36 cellular contexts compared by ENCODE assay signal in the genomic region with DNA sequence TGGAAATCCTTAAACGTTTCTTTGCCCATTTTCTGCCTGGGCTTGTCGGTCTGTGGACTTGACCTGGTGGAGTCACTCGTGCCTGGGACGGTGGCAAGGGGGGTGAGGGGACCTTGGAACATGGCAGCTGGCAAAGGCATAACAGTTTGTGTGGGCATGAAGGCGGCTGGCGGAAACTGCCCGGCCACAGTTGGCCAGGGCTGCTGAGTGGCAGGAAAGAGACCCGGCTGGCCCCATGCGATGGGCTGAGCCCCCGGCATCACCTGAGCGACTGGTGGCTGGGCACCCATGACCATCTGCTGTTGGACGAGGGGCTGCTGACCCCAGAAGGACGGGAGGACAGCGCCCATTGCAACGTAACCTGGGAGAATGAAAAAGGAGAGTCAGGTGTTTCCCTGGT. TPM values are rescaled to one million over a fixed set of nuclear protein-coding genes. Genes with fewer than 3 reads are reported as not detected.
"Had no signal": no experiment of that assay in that cellular context is flagged by ENCODE, and none has a peak within 500 bp of the region (broad histone marks: within the 10 kb centered on the region; RNA-seq: fewer than 3 reads in every experiment).

No MANE protein-coding gene starts in this region.

- H3K9me3 ChIP-seq: MG63 had no signal

- H3K27ac ChIP-seq: KMS-11 had no signal

- H3K27me3 ChIP-seq: MG63 had no signal

- DNase-seq: Karpas-422, Kasumi-1, MG63, MM.1S, MV-4-11, NCI-H1048, NCI-H1092, NCI-H1092 treated with DMSO at 0.1 percent for 48 hours, NCI-H1105, NCI-H1105 treated with DMSO at 0.1 percent for 48 hours, NCI-H1417, NCI-H1417 treated with DMSO at 0.1 percent for 48 hours, NCI-H1436, NCI-H1436 treated with DMSO at 0.1 percent for 48 hours, NCI-H146, NCI-H1694, NCI-H1694 treated with DMSO at 0.1 percent for 48 hours, NCI-H187, NCI-H187 treated with DMSO at 0.1 percent for 48 hours, NCI-H1930, NCI-H2029, NCI-H2029 treated with DMSO at 0.1 percent for 48 hours, NCI-H2081, NCI-H2081 treated with DMSO at 0.1 percent for 48 hours, NCI-H2107, NCI-H2227 treated with DMSO at 0.1 percent for 48 hours, NCI-H226, NCI-H345, NCI-H446, NCI-H446 treated with DMSO at 0.1 percent for 48 hours, NCI-H510A had no signal

- H3K9ac ChIP-seq: KMS-11 had no signal

- H3K4me3 ChIP-seq: MG63 had no signal

- H3K36me3 ChIP-seq: MG63 had no signal

- H3K4me2 ChIP-seq: KMS-11 had no signal

RNA-seq across cellular contexts. Expression of a gene that starts 49.3 kb away (rescaled TPM):
- total RNA-seq: LHCN-M2, M059J, MCF 10A, NCI-H460 had no signal
